ENCODE assay signal across 1 cellular context in genomic region chr11:109972939-109973338, GRCh38.
TF ChIP-seq lines count a peak whose summit lies in the region.

No MANE protein-coding gene starts in this region.

TF ChIP-seq in SK-N-SH, 30 proteins besides CTCF, POLR2A, EP300 and RAD21:
- TF ChIP-seq ZBTB33 (IDR thresholded peaks at IDR 0.05; ENCODE audit: borderline replicate concordance, low read depth), result no peak
- TF ChIP-seq TCF12 (IDR thresholded peaks at IDR 0.05), result no peak
- no peak for TF ChIP-seq TAF1 (IDR thresholded peaks at IDR 0.05; ENCODE audit: borderline replicate concordance, low read depth, low read length)
- no peak for TF ChIP-seq MEF2A (IDR thresholded peaks at IDR 0.05; ENCODE audit: borderline replicate concordance, low read depth)
- no peak for TF ChIP-seq RFX5 (IDR thresholded peaks at IDR 0.05; ENCODE audit: low read length)
- no peak for TF ChIP-seq RCOR1 (IDR thresholded peaks at IDR 0.05; ENCODE audit: low read length)
- no peak for TF ChIP-seq YY1 (IDR thresholded peaks at IDR 0.05; ENCODE audit: low read depth)
- no peak for TF ChIP-seq IRF3 (IDR thresholded peaks at IDR 0.05; ENCODE audit: low read depth, low read length)
- no peak for TF ChIP-seq REST (IDR thresholded peaks at IDR 0.05; ENCODE audit: low read depth, low read length)
- TF ChIP-seq GATA2 (CRISPR knock-in tag; IDR thresholded peaks at IDR 0.05), result no peak
- TF ChIP-seq FOXM1 (IDR thresholded peaks at IDR 0.05; ENCODE audit: low read depth), result no peak
- no peak for TF ChIP-seq PBX3 (IDR thresholded peaks at IDR 0.05)
- no peak for TF ChIP-seq FOSL2 (IDR thresholded peaks at IDR 0.05; ENCODE audit: borderline replicate concordance, low read depth)
- TF ChIP-seq RXRA (IDR thresholded peaks at IDR 0.05; ENCODE audit: borderline replicate concordance, low read depth), result no peak
- no peak for TF ChIP-seq JUND (IDR thresholded peaks at IDR 0.05)
- no peak for TF ChIP-seq SMC3 (IDR thresholded peaks at IDR 0.05; ENCODE audit: low read depth, low read length)
- no peak for TF ChIP-seq TEAD4 (IDR thresholded peaks at IDR 0.05; ENCODE audit: borderline replicate concordance, insufficient read depth)
